In the genomic region with DNA sequence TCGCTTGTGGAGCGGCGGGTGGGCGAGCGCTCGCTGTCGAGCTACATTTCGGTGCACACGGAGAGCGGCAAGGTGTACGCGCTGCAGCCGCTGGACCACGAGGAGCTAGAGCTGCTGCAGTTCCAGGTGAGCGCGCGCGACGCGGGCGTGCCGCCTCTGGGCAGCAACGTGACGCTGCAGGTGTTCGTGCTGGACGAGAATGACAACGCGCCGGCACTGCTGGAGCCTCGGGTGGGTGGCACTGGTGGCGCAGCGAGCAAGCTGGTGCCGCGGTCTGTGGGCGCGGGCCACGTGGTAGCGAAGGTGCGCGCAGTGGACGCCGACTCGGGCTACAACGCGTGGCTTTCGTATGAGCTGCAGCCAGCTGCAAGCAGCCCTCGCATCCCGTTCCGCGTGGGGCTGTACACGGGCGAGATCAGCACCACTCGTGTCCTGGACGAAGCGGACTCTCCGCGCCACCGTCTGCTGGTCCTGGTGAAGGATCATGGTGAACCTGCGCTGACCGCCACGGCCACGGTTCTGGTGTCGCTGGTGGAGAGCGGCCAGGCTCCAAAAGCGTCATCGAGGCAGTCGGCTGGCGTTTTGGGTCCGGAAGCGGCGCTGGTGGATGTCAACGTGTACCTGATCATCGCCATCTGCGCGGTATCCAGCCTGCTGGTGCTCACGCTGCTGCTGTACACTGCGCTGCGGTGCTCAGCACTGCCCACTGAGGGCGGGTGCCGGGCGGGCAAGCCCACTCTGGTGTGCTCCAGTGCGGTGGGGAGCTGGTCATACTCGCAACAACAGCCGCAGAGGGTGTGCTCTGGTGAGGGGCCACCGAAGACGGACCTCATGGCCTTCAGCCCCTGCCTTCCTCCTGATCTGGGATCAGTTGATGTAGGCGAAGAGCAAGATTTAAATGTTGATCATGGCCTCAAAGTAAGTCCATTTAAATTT, we compare ENCODE assay signal across 9 cellular contexts. TPM values are rescaled to one million over a fixed set of nuclear protein-coding genes. Genes with fewer than 3 reads are reported as not detected.
"Had no signal": no experiment of that assay in that cellular context is flagged by ENCODE, and none has a peak within 500 bp of the region (broad histone marks: within the 10 kb centered on the region; RNA-seq: fewer than 3 reads in every experiment).

No MANE protein-coding gene starts in this region.

- H3K27ac ChIP-seq: HL-60 had no signal

- ATAC-seq: HepG2, K562 had no signal

- H3K4me3 ChIP-seq: K562 had no signal

- DNase-seq: IMR-90, KBM-7, KG1 had no signal

RNA-seq across cellular contexts. Expression of a gene that starts 2.1 kb away (rescaled TPM):
- total RNA-seq: HT-29, HT1080, K562 had no signal
- polyA plus RNA-seq: IgD-negative memory B cell, K562 had no signal

RNA-seq across cellular contexts. Expression of a gene that starts 5.1 kb away (rescaled TPM):
- total RNA-seq: HepG2, HT-29, HT1080, K562 had no signal
- polyA plus RNA-seq: IgD-negative memory B cell, IMR-90, K562 had no signal

RNA-seq across cellular contexts. Expression of a gene that starts 9.0 kb away (rescaled TPM):
- total RNA-seq: HT-29, HT1080, K562 had no signal
- polyA plus RNA-seq: IgD-negative memory B cell, K562 had no signal

RNA-seq across cellular contexts. Expression of a gene that starts 12.6 kb away (rescaled TPM):
- total RNA-seq: HT1080, K562 had no signal
- polyA plus RNA-seq: IgD-negative memory B cell, K562 had no signal

RNA-seq across cellular contexts. Expression of a gene that starts 15.3 kb away (rescaled TPM):
- total RNA-seq: HepG2, HT-29, IMR-90, K562 had no signal
- polyA plus RNA-seq: HepG2, IgD-negative memory B cell, K562 had no signal
